ENCODE assay signal across 8 cellular contexts in the genomic region with DNA sequence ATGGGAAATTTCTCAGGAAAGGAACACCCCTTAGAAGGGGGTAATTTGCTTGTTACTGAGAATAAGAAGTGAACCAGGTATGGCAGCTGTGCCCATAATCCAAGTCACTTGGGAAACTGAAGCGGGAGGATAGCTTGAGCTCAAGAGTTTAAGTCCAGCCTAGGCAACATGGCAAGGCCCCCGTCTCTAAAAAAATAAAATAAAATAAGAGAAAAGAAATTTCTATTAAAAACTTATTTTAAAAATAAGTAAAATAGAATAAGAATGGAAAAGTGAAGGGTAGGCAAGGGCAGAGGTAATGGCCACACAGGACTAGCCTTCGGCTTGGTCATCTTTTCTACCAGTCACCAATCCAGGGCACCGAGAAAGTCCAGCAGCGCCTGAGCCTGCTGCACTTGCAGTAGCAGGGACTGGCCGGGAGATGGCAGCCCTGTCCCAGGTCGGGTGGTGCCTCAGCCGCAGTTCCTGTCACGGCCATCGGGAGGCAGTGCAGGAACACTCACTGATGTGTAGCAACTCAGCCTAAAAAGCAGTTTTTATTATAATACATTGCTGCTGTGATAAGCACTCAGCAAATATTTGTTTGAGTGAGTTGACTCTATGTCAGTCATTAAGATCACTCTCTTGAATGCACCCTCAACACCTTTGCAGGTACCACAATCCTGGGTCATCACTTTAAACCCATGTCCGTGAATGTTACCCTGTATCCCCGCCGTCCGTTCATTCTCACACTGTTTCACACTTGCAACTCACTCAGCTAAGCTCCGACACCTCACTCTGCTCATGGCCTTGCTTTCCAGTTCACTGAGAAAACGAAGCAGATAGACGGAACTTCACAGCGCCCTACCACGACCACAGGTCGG. TPM values are rescaled to one million over a fixed set of nuclear protein-coding genes. Genes with fewer than 3 reads are reported as not detected.
A peak's percentile ranks its signal among the peaks of the same experiment; 100 is the strongest.
DNase-seq lines count a peak whose midpoint lies in the region; ATAC-seq and TF ChIP-seq lines count a peak whose summit lies in the region.

No MANE protein-coding gene starts in this region.

- H3K36me3 Mint-ChIP-seq in endothelial cell (ENCODE audit: low read depth, unreplicated experiment) (no peaks in the 10 kb centered on the region), mesothelial cell of epicardium (no peaks in the 10 kb centered on the region)

- H3K27ac Mint-ChIP-seq in endothelial cell (ENCODE audit: unreplicated experiment) (no peak overlapping the region), mesothelial cell of epicardium (no peak overlapping the region)

- H3K4me3 Mint-ChIP-seq in endothelial cell (ENCODE audit: unreplicated experiment), result no peak overlapping the region
- no peak overlapping the region for H3K4me3 Mint-ChIP-seq in mesothelial cell of epicardium

- ATAC-seq in GM19455 (IDR thresholded peaks at IDR 0.05; ENCODE audit: unreplicated experiment) (peak; percentile 88), HG03571 (IDR thresholded peaks at IDR 0.05; ENCODE audit: unreplicated experiment) (peak; percentile 97)

- H3K27me3 Mint-ChIP-seq in endothelial cell (ENCODE audit: unreplicated experiment) (peaks cover 3% of the 10 kb centered on the region), mesothelial cell of epicardium (ENCODE audit: low read depth) (no peaks in the 10 kb centered on the region)

- DNase-seq in COLO829 (ENCODE audit: low spot score) (peak; percentile 67), NOMO-1 (lab: John Stamatoyannopoulos, UW; ENCODE audit: unreplicated experiment in 2 of 2) (peak; percentile 63 to 74), endothelial cell (ENCODE audit: low spot score) (peak; percentile 97), mesothelial cell of epicardium (ENCODE audit: low spot score in 2 of 2, unreplicated experiment in 2 of 2) (peak; percentile 77 to 97)
- DNase-seq in activated CD8-positive, alpha-beta memory T cell treated with anti-CD3 and anti-CD28 coated beads for 48 hours (ENCODE audit: low read depth in 2 of 3, low spot score in 2 of 3), result peak; percentile 70 to 94 (median 87)
- peak; percentile 84 for DNase-seq in stimulated activated CD8-positive, alpha-beta memory T cell treated with anti-CD3 and anti-CD28 coated beads, Interleukin-4, amount 100 ng/mL, for 24 hours (ENCODE audit: low read depth)

- TF ChIP-seq CTCF in endothelial cell (IDR thresholded peaks at IDR 0.05; ENCODE audit: unreplicated experiment) (peak; percentile 100), mesothelial cell of epicardium (IDR thresholded peaks at IDR 0.05; ENCODE audit: unreplicated experiment) (peak; percentile 100)

- H3K4me1 Mint-ChIP-seq in endothelial cell (ENCODE audit: unreplicated experiment) (no peaks in the 10 kb centered on the region), mesothelial cell of epicardium (peaks cover 8% of the 10 kb centered on the region)

- H3K9me3 Mint-ChIP-seq in endothelial cell (ENCODE audit: unreplicated experiment) (no peaks in the 10 kb centered on the region), mesothelial cell of epicardium (no peaks in the 10 kb centered on the region)

RNA-seq across cellular contexts. Expression of a gene that starts 23.2 kb away (rescaled TPM):
- total RNA-seq in endothelial cell (ENCODE audit: unreplicated experiment) (not detected), mesothelial cell of epicardium (not detected in 3 replicates)

Comparison
In these comparisons a context has a peak if more than half of its experiments do, and no peak if none do; other contexts are left out.
1. Peak in every context shown above with its lines: DNase-seq and ATAC-seq.